In the genomic region with DNA sequence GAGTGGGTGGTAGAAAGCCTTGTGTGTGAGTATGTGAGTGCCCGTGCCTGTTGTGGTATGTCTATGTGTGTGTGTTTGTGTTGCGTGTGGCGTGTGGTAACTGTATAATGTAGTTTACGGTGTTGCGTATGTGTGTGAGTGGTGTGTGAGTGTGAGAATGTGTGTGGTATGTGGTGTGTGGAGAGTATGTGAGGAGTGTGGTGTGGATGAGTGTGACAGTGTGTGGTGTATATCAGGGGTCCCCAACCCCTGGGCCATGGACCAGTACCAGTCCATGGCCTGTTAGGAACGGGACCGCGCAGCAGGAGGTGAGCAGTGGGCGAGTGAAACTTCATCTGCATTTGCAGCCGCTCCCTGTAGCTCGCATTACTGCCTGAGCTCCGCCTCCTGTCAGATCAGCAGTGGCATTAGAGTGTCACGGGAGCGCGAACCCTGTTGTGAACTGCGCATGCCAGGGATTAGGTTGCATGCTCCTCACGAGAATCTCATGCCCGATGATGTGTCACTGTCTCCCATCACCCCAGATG, we compare ENCODE assay signal across 9 cellular contexts. TPM values are rescaled to one million over a fixed set of nuclear protein-coding genes. Genes with fewer than 3 reads are reported as not detected.
A peak's percentile ranks its signal among the peaks of the same experiment; 100 is the strongest.
DNase-seq lines count a peak whose midpoint lies in the region; ATAC-seq lines count a peak whose summit lies in the region.
"Had no signal": no experiment of that assay in that cellular context is flagged by ENCODE, and none has a peak within 500 bp of the region (broad histone marks: within the 10 kb centered on the region; RNA-seq: fewer than 3 reads in every experiment).

No MANE protein-coding gene starts in this region.

- intact Hi-C loops in posterior cingulate gyrus (cut with DNase I) = no loop called here

- DNase-seq in GM04503 (ENCODE audit: low read depth) = peak; percentile 68
- peak; percentile 66 for DNase-seq in NCI-H69 (lab: John Stamatoyannopoulos, UW)
- DNase-seq in putamen (ENCODE audit: low spot score) = peak; percentile 61
- no peak for DNase-seq in NCI-H2081 (lab: John Stamatoyannopoulos, UW)
- DNase-seq in posterior cingulate gyrus = no peak
- DNase-seq in NCI-H774 (lab: John Stamatoyannopoulos, UW) = no peak
- DNase-seq: activated CD4-positive, alpha-beta T cell treated with anti-CD3 and anti-CD28 coated beads for 48 hours had no signal

- ATAC-seq in esophagus mucosa (peak; percentile 54), GM19395 (IDR thresholded peaks at IDR 0.05; ENCODE audit: unreplicated experiment) (no peak)

RNA-seq across cellular contexts. Expression of gene UPK3A, which starts 5.7 kb away (rescaled TPM):
- total RNA-seq in esophagus mucosa = not detected

RNA-seq across cellular contexts. Expression of gene FAM118A, which starts 19.3 kb away (rescaled TPM):
- total RNA-seq in esophagus mucosa = 9.1 TPM

RNA-seq across cellular contexts. Expression of gene KIAA0930, which starts 49.8 kb away (rescaled TPM):
- 45.4 TPM for total RNA-seq in esophagus mucosa

Comparison
In these comparisons a context has a peak if more than half of its experiments do, and no peak if none do; other contexts are left out.
1. DNase-seq: peak in GM04503 (single experiment), NCI-H69 (single experiment) and putamen (single experiment); none in NCI-H2081 (0 of 2), posterior cingulate gyrus (0 of 10) and NCI-H774 (single experiment).